ENCODE assay signal across 10 cellular contexts in the genomic region with DNA sequence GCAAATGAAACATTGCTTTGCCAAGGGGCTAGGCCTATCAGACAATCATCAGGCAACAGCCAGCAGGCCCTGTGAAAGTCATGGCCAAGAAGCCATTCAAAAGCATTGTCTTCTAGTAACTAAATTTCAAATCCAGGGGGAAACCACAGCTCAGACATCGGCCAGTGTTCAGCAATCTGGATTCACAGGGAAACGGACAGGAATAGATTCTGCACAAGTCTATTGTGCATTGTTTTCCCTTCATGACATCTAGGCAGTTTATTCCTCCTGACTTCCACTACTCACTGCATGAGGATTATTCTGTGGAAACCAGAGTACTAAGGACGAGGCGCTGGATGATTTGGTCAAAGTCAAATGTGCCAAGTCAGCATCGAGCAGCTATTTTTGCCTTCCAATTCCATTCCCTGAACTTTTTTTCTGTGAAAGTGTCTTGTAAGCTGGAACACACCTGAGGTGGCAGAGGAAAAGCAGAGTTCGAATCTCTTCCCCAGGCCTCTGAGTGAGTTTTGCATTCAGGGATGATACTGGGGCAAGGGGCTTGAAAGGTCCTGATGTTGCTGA.
DNase-seq lines count a peak whose midpoint lies in the region; ATAC-seq and TF ChIP-seq lines count a peak whose summit lies in the region.
"Had no signal": no experiment of that assay in that cellular context is flagged by ENCODE, and none has a peak within 500 bp of the region (broad histone marks: within the 10 kb centered on the region; RNA-seq: fewer than 3 reads in every experiment).

No MANE protein-coding gene starts in this region.

- H3K79me2 ChIP-seq in MM.1S (ENCODE audit: low read length), result no peaks in the 10 kb centered on the region

- H3K9me3 ChIP-seq in MM.1S (replicated peaks; ENCODE audit: insufficient read depth, low read length), result no peaks in the 10 kb centered on the region
- H3K9me3 ChIP-seq: prostate gland had no signal

- peaks cover 23% of the 10 kb centered on the region for H3K4me1 ChIP-seq in MM.1S (ENCODE audit: low read length)
- H3K4me1 ChIP-seq: prostate gland had no signal

- H3K4me1 Mint-ChIP-seq in CD14-positive monocyte (peaks cover 67% of the 10 kb centered on the region), neural crest cell (peaks cover 12% of the 10 kb centered on the region), progenitor cell of endocrine pancreas (ENCODE audit: low read depth) (peaks cover 2% of the 10 kb centered on the region)
- H3K4me1 Mint-ChIP-seq in dendritic cell treated with granulocyte-macrophage colony-stimulating factor and Interleukin-4, amounts not matched to agents 40 ng/mL and 50 ng/mL, for 4 days (ENCODE audit: low read depth), result peaks cover 80% of the 10 kb centered on the region

- no peaks in the 10 kb centered on the region; the same call in 1 of the 2 replicates for H3F3A ChIP-seq in MM.1S (ENCODE audit: insufficient read depth, low read length)

- no peaks in the 10 kb centered on the region for H3K36me3 ChIP-seq in MM.1S (replicated peaks; ENCODE audit: insufficient read depth, low read length)
- H3K36me3 ChIP-seq: prostate gland had no signal

- H3K4me3 ChIP-seq in MM.1S (ENCODE audit: low read length), result no peak overlapping the region
- H3K4me3 ChIP-seq: prostate gland had no signal

- intact Hi-C loops in CD14-positive monocyte (cut with micrococcal nuclease), result loop anchor here in 1 of 2 donors (1.0 kb wide), 2 partner anchors 20 to 24 kb away; no protein-coding TSS in a partner anchor
- intact Hi-C loops in dendritic cell treated with granulocyte-macrophage colony-stimulating factor and Interleukin-4, amounts not matched to agents 40 ng/mL and 50 ng/mL, for 4 days (cut with micrococcal nuclease), result no loop called here

- ATAC-seq in HG02610 (IDR thresholded peaks at IDR 0.05; ENCODE audit: unreplicated experiment), result no peak

- peak overlapping the region; percentile 52 for H3K4me2 ChIP-seq in MM.1S (ENCODE audit: low read depth, low read length)

- no peaks in the 10 kb centered on the region for H3K27me3 ChIP-seq in MM.1S (replicated peaks; ENCODE audit: insufficient read depth, low read length)

- H3K9ac ChIP-seq in MM.1S (ENCODE audit: low read length), result no peak overlapping the region

- peaks cover 19% of the 10 kb centered on the region in 2 donors for H3K36me3 Mint-ChIP-seq in CD14-positive monocyte
- H3K36me3 Mint-ChIP-seq in dendritic cell treated with granulocyte-macrophage colony-stimulating factor and Interleukin-4, amounts not matched to agents 40 ng/mL and 50 ng/mL, for 4 days (ENCODE audit: low read depth), result peaks cover 4% of the 10 kb centered on the region
- no peaks in the 10 kb centered on the region for H3K36me3 Mint-ChIP-seq in neural crest cell (ENCODE audit: low read depth)
- no peaks in the 10 kb centered on the region for H3K36me3 Mint-ChIP-seq in progenitor cell of endocrine pancreas (ENCODE audit: insufficient read depth)

- H3K27ac Mint-ChIP-seq in CD14-positive monocyte (peak overlapping the region; percentile 99 to 100 (median 100)), neural crest cell (ENCODE audit: unreplicated experiment) (peak overlapping the region; percentile 50), progenitor cell of endocrine pancreas (no peak overlapping the region)
- H3K27ac Mint-ChIP-seq in dendritic cell treated with granulocyte-macrophage colony-stimulating factor and Interleukin-4, amounts not matched to agents 40 ng/mL and 50 ng/mL, for 4 days, result peak overlapping the region; percentile 98

- H4K20me1 ChIP-seq in MM.1S (ENCODE audit: insufficient read depth, low read length), result no peaks in the 10 kb centered on the region

- peaks cover 0 to 2% (median 1%) of the 10 kb centered on the region in 3 donors for H3K27me3 Mint-ChIP-seq in CD14-positive monocyte (ENCODE audit: low read depth in 3 of 3)
- no peaks in the 10 kb centered on the region for H3K27me3 Mint-ChIP-seq in dendritic cell treated with granulocyte-macrophage colony-stimulating factor and Interleukin-4, amounts not matched to agents 40 ng/mL and 50 ng/mL, for 4 days
- no peaks in the 10 kb centered on the region for H3K27me3 Mint-ChIP-seq in neural crest cell (ENCODE audit: low read depth)
- no peaks in the 10 kb centered on the region for H3K27me3 Mint-ChIP-seq in progenitor cell of endocrine pancreas

- DNase-seq in CD14-positive monocyte (ENCODE audit: low spot score), result no peak
- no peak for DNase-seq in MM.1S
- DNase-seq in neural crest cell (ENCODE audit: low read depth, low spot score), result no peak
- no peak for DNase-seq in SHP77 treated with DMSO at 0.1 percent for 48 hours (lab: John Stamatoyannopoulos, UW)
- DNase-seq in GM13977 (ENCODE audit: low spot score), result no peak
- DNase-seq in progenitor cell of endocrine pancreas (ENCODE audit: low spot score, unreplicated experiment), result no peak
- DNase-seq: NCI-H1694 treated with DMSO at 0.1 percent for 48 hours had no signal

- peaks cover 0 to 3% (median 0%) of the 10 kb centered on the region in 7 donors for H3K9me3 Mint-ChIP-seq in CD14-positive monocyte
- H3K9me3 Mint-ChIP-seq in dendritic cell treated with granulocyte-macrophage colony-stimulating factor and Interleukin-4, amounts not matched to agents 40 ng/mL and 50 ng/mL, for 4 days, result no peaks in the 10 kb centered on the region
- H3K9me3 Mint-ChIP-seq in neural crest cell, result peaks cover 4% of the 10 kb centered on the region
- H3K9me3 Mint-ChIP-seq in progenitor cell of endocrine pancreas (ENCODE audit: low read depth), result peaks cover 4% of the 10 kb centered on the region

- peak overlapping the region; percentile 21; the same call in 1 of the 2 replicates for H3K27ac ChIP-seq in MM.1S (ENCODE audit: low read length)
- H3K27ac ChIP-seq: prostate gland had no signal

- TF ChIP-seq CTCF in CD14-positive monocyte (IDR thresholded peaks at IDR 0.05), result no peak
- TF ChIP-seq CTCF in MM.1S (IDR thresholded peaks at IDR 0.05; ENCODE audit: low read length), result no peak
- no peak for TF ChIP-seq CTCF in neural crest cell (conservative IDR thresholded peaks at IDR 0.05)
- TF ChIP-seq CTCF in GM13977 (IDR thresholded peaks at IDR 0.05; ENCODE audit: extremely low read depth, insufficient read depth, missing control alignments), result no peak
- TF ChIP-seq CTCF in progenitor cell of endocrine pancreas (IDR thresholded peaks at IDR 0.05; ENCODE audit: unreplicated experiment), result no peak

- no peaks in the 10 kb centered on the region for H3K9me2 ChIP-seq in MM.1S (replicated peaks; ENCODE audit: insufficient read depth, low read length)

- in situ Hi-C loops in GM13977 (cut with MboI; ENCODE audit: low pct_unique_long_range_greater_than_20kb, low sequenced_read_pairs, unreplicated experiment), result loop anchor here (10.0 kb wide), 1 partner anchor 54 kb away; no protein-coding TSS in a partner anchor

- H3K4me3 Mint-ChIP-seq in CD14-positive monocyte (no peak overlapping the region), neural crest cell (no peak overlapping the region), progenitor cell of endocrine pancreas (ENCODE audit: low read depth) (no peak overlapping the region)
- H3K4me3 Mint-ChIP-seq in dendritic cell treated with granulocyte-macrophage colony-stimulating factor and Interleukin-4, amounts not matched to agents 40 ng/mL and 50 ng/mL, for 4 days, result no peak overlapping the region

- peak overlapping the region; percentile 61; the same call in 1 of the 2 replicates for H2AFZ ChIP-seq in MM.1S (ENCODE audit: low read length)
